ENCODE assay signal across 1 cellular context in genomic region chr2:230902180-230902899, GRCh38.
TF ChIP-seq lines count a peak whose summit lies in the region.

No MANE protein-coding gene starts in this region.

TF ChIP-seq in HEK293, 187 proteins besides CTCF, POLR2A, EP300 and RAD21 (continued from another document):
- TF ChIP-seq PRDM4 (tag by site-specific recombination; IDR thresholded peaks at IDR 0.05) (no peak), BCL11A (tag by site-specific recombination; IDR thresholded peaks at IDR 0.05; ENCODE audit: low read depth) (no peak), ZNF488 (tag by site-specific recombination; IDR thresholded peaks at IDR 0.05) (no peak), ZNF513 (tag by site-specific recombination; IDR thresholded peaks at IDR 0.05) (0 out of 2 replicates have a peak, but pooled peaks have one; percentile 18), ZNF391 (tag by site-specific recombination; IDR thresholded peaks at IDR 0.05; ENCODE audit: borderline replicate concordance, low read depth) (no peak), ZNF677 (tag by site-specific recombination; IDR thresholded peaks at IDR 0.05) (no peak), MYNN (tag by site-specific recombination; IDR thresholded peaks at IDR 0.05; ENCODE audit: borderline replicate concordance) (no peak)
